In the genomic region with DNA sequence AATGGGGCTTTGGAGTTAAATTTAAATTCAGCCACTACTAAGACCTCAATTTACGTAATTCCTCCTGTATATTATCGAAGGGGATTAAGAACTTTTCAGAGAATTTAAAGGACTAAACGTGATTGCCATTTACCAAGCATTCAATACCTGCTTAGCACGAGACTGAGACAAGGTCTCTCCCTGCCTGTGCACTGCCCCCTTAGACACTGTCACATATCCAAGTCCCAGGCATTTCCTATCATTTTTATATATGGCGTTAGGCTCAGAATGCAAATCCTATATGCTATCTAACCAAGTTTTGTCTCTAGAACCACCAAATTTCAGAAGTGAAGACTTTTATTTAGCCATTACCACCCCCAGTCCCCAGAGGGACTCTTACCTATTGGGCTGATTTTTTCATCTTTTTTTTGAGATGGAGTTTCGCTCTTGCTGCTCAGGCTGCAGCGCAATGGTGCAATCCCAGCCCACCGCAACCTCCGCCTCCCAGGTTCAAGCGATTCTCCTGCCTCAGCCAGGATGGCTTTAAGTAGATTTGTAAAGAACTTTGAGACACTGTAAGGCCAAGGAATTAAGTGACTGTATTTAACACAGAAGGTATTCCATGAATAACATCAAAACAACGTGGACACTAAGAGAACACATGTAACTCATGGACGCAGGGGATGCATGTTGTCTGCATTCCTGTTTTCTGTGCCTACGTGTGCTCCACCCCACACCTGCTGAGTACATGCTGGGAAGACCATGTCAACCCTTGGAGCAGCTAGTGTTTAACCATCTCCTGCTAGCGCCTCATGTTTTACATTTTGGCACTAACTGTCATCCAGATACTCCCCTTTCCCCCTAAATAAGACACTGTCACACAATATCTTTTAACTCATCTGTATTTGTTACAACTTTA, we compare ENCODE assay signal across 18 cellular contexts. TPM values are rescaled to one million over a fixed set of nuclear protein-coding genes. Genes with fewer than 3 reads are reported as not detected.
DNase-seq lines count a peak whose midpoint lies in the region; ATAC-seq, FAIRE-seq and TF ChIP-seq lines count a peak whose summit lies in the region.
"Had no signal": no experiment of that assay in that cellular context is flagged by ENCODE, and none has a peak within 500 bp of the region (broad histone marks: within the 10 kb centered on the region; RNA-seq: fewer than 3 reads in every experiment).

No MANE protein-coding gene starts in this region.

- intact Hi-C loops in PC-3 (cut with micrococcal nuclease), result no loop called here
- intact Hi-C loops in colonic mucosa (cut with DNase I), result no loop called here

- no peaks in the 10 kb centered on the region for H3K9me2 ChIP-seq in PC-3 (replicated peaks; ENCODE audit: low read length)

- H2AFZ ChIP-seq in PC-3 (ENCODE audit: low read length), result no peak overlapping the region

- H3K36me3 ChIP-seq in PC-3 (ENCODE audit: low read depth, low read length) (peaks cover 62% of the 10 kb centered on the region), colonic mucosa (peaks cover 21% of the 10 kb centered on the region)

- H3K79me2 ChIP-seq in PC-3 (ENCODE audit: low read length), result peaks cover 40% of the 10 kb centered on the region

- H3K27ac Mint-ChIP-seq in activated naive CD4-positive, alpha-beta T cell treated with anti-CD3 and anti-CD28 coated beads, Interleukin-2, amount 50 U/mL, for 72 hours, result peak overlapping the region; percentile 46 to 81

- FAIRE-seq in D721Med (lab: Jason Lieb, UNC), result no peak

- peaks cover 45 to 65% of the 10 kb centered on the region in 2 donors for H3K36me3 Mint-ChIP-seq in activated naive CD4-positive, alpha-beta T cell treated with anti-CD3 and anti-CD28 coated beads, Interleukin-2, amount 50 U/mL, for 72 hours

- DNase-seq in activated naive CD4-positive, alpha-beta T cell treated with anti-CD3 and anti-CD28 coated beads, Interleukin-2, amount 50 U/mL, for 72 hours (ENCODE audit: low spot score in 2 of 2), result no peak
- DNase-seq in activated naive CD4-positive, alpha-beta T cell treated with anti-CD3 and anti-CD28 coated beads, Interleukin-2, amount 50 U/mL, for 16 hours, result no peak
- DNase-seq in PC-3, result no peak
- peak; percentile 35 for DNase-seq in colonic mucosa
- no peak for DNase-seq in activated effector memory CD4-positive, alpha-beta T cell treated with Interleukin-2 at 50 U/mL for 16 hours
- no peak for DNase-seq in D721Med (ENCODE audit: insufficient read length, low spot score)
- DNase-seq: activated naive CD4-positive, alpha-beta T cell treated with anti-CD3 and anti-CD28 coated beads, Interleukin-2, amount 10 ng/mL, durations not matched to agents 7 days and 5 days; Calu3; GF-D8; HCEC 1CT; NCI-H2171; NCI-H82; stimulated activated CD4-positive, alpha-beta T cell treated with anti-CD3 and anti-CD28 coated beads, Interleukin-2, amount 100 ng/mL, for 24 hours had no signal

- no peak for TF ChIP-seq CTCF in PC-3 (conservative IDR thresholded peaks at IDR 0.05; ENCODE audit: low read depth, low read length)
- no peak for TF ChIP-seq CTCF in colonic mucosa (IDR thresholded peaks at IDR 0.05)
- no peak for TF ChIP-seq CTCF in D721Med (IDR thresholded peaks at IDR 0.05; ENCODE audit: insufficient read depth, missing control alignments)

- H3K27me3 ChIP-seq in PC-3 (ENCODE audit: low read length) (no peaks in the 10 kb centered on the region), colonic mucosa (no peaks in the 10 kb centered on the region)
- H3K27me3 ChIP-seq: breast epithelium, gastroesophageal sphincter had no signal

- POLR2A ChIA-PET in PC-3 (lab: Charles Lee; ENCODE audit: unreplicated experiment), result interaction anchor here (0.5 kb wide), 1 partner anchor 34 kb away, joined by 3 read pairs; no protein-coding TSS in a partner anchor

- H3K4me1 ChIP-seq in PC-3 (ENCODE audit: insufficient read depth, low read length), result peaks cover 27% of the 10 kb centered on the region
- H3K4me1 ChIP-seq in colonic mucosa, result peaks cover 12% of the 10 kb centered on the region

- no peak overlapping the region for H3K27ac ChIP-seq in PC-3 (ENCODE audit: low read length)
- no peak overlapping the region for H3K27ac ChIP-seq in colonic mucosa
- H3K27ac ChIP-seq: breast epithelium, gastroesophageal sphincter had no signal

- no peak overlapping the region for H3K9ac ChIP-seq in PC-3 (ENCODE audit: low read length)
- H3K9ac ChIP-seq in colonic mucosa (ENCODE audit: low read depth in 2 of 2, low read length in 2 of 2), result no peak overlapping the region

- no peak overlapping the region for H3K4me3 ChIP-seq in PC-3 (ENCODE audit: low read length)
- H3K4me3 ChIP-seq in colonic mucosa, result no peak overlapping the region
- H3K4me3 ChIP-seq: breast epithelium, gastroesophageal sphincter had no signal

- no peaks in the 10 kb centered on the region for H3K9me3 Mint-ChIP-seq in activated naive CD4-positive, alpha-beta T cell treated with anti-CD3 and anti-CD28 coated beads, Interleukin-2, amount 50 U/mL, for 72 hours
- H3K9me3 Mint-ChIP-seq: activated naive CD4-positive, alpha-beta T cell treated with anti-CD3 and anti-CD28 coated beads, Interleukin-2, amount 10 ng/mL, durations not matched to agents 7 days and 5 days had no signal

- no peak for ATAC-seq in activated naive CD4-positive, alpha-beta T cell treated with anti-CD3 and anti-CD28 coated beads, Interleukin-2, amount 50 U/mL, for 72 hours
- no peak for ATAC-seq in PC-3
- no peak for ATAC-seq in GM21717 (IDR thresholded peaks at IDR 0.05; ENCODE audit: unreplicated experiment)
- ATAC-seq: gastroesophageal sphincter, left lobe of liver, sciatic nerve had no signal

- H3K9me3 ChIP-seq in PC-3 (ENCODE audit: low read length) (no peaks in the 10 kb centered on the region), colonic mucosa (no peaks in the 10 kb centered on the region)
- H3K9me3 ChIP-seq: breast epithelium, gastroesophageal sphincter had no signal

- no TSS peak for BruUV-seq in PC-3 (replicated peaks; lab: Mats Ljungman, UMichigan)

- H3K4me2 ChIP-seq in PC-3 (ENCODE audit: low read length), result 0 out of 2 replicates have a peak overlapping the region, but pooled peaks have one; percentile 20

- peaks cover 60% of the 10 kb centered on the region for H4K20me1 ChIP-seq in PC-3 (ENCODE audit: low read length)

- peaks cover 37% of the 10 kb centered on the region for H3F3A ChIP-seq in PC-3 (ENCODE audit: low read length, unreplicated experiment)

- CTCF ChIA-PET in PC-3 (lab: Charles Lee), result no interaction called here

RNA-seq across cellular contexts. Expression of a gene that starts 6.4 kb away (rescaled TPM):
- 1,000 to 10,000 TPM in 1 of 2 donors, 100 to 1,000 TPM in 1; 992 to 1,009 TPM for total RNA-seq in activated naive CD4-positive, alpha-beta T cell treated with anti-CD3 and anti-CD28 coated beads, Interleukin-2, amount 50 U/mL, for 72 hours
- 671 and 785 TPM in 2 replicates for total RNA-seq in PC-3 (2014; rRNA removed)
- 1,000 to 10,000 TPM in 1 of 2 donors, 100 to 1,000 TPM in 1; 357 to 1,349 TPM for total RNA-seq in colonic mucosa

RNA-seq across cellular contexts. Expression of a gene that starts 59.3 kb away (rescaled TPM):
- 10 to 100 TPM; 30.1 to 34.2 TPM for total RNA-seq in activated naive CD4-positive, alpha-beta T cell treated with anti-CD3 and anti-CD28 coated beads, Interleukin-2, amount 50 U/mL, for 72 hours
- total RNA-seq in PC-3 (2014; rRNA removed) (23.7 and 24.2 TPM in 2 replicates), colonic mucosa (10 to 100 TPM; 30.0 to 31.2 TPM)
